ENCODE assay signal across 8 cellular contexts in genomic region chr13:27481766-27482165, GRCh38. TPM values are rescaled to one million over a fixed set of nuclear protein-coding genes. Genes with fewer than 3 reads are reported as not detected.
A peak's percentile ranks its signal among the peaks of the same experiment; 100 is the strongest.
DNase-seq lines count a peak whose midpoint lies in the region; ATAC-seq and TF ChIP-seq lines count a peak whose summit lies in the region.

No MANE protein-coding gene starts in this region.

- no peak overlapping the region for H3K18ac ChIP-seq in mesenchymal stem cell (ENCODE audit: low read depth in 1 of 2, low read length in 2 of 2)

- no peak for ATAC-seq in HG03460 (IDR thresholded peaks at IDR 0.05; ENCODE audit: unreplicated experiment)

- H4K8ac ChIP-seq in mesenchymal stem cell (ENCODE audit: low read length), result no peak overlapping the region

- no peak overlapping the region for H2BK120ac ChIP-seq in mesenchymal stem cell (ENCODE audit: low read depth, low read length)

- H3K9ac ChIP-seq in GM23248 (no peak overlapping the region), mesenchymal stem cell (ENCODE audit: low read length) (no peak overlapping the region)

- H2AFZ ChIP-seq in GM23248 (no peak overlapping the region), mesenchymal stem cell (ENCODE audit: low read depth, low read length) (no peak overlapping the region)

- H3K4me1 ChIP-seq in GM23248 (ENCODE audit: insufficient read depth) (peaks cover 9% of the 10 kb centered on the region; the same call in 1 of the 2 replicates), mesenchymal stem cell (ENCODE audit: control insufficient read depth, insufficient read depth, low read depth, low read length) (peaks cover 2% of the 10 kb centered on the region)

- no peaks in the 10 kb centered on the region for H3K36me3 ChIP-seq in GM23248 (ENCODE audit: low read depth)
- H3K36me3 ChIP-seq in mesenchymal stem cell (ENCODE audit: control insufficient read depth in 1 of 2, insufficient read depth in 2 of 2, low read depth in 1 of 2, low read length in 2 of 2), result no peaks in the 10 kb centered on the region

- H3K23ac ChIP-seq in mesenchymal stem cell (ENCODE audit: low read length in 2 of 2), result no peak overlapping the region

- H3K4me2 ChIP-seq in GM23248 (ENCODE audit: unreplicated experiment), result no peak overlapping the region
- H3K4me2 ChIP-seq in mesenchymal stem cell (ENCODE audit: low read length, poor library complexity, severe bottlenecking), result no peak overlapping the region

- no peak overlapping the region for H2BK5ac ChIP-seq in mesenchymal stem cell (ENCODE audit: low read depth, low read length, poor library complexity, severe bottlenecking)

- H3K4me3 ChIP-seq in GM23248, result no peak overlapping the region
- no peak overlapping the region for H3K4me3 ChIP-seq in cardiac fibroblast (replicated peaks in 1 of 2; ENCODE audit: low read depth in 2 of 2, low read length in 2 of 2)
- H3K4me3 ChIP-seq in mesenchymal stem cell (ENCODE audit: insufficient read depth in 1 of 2, low read depth in 1 of 2, low read length in 2 of 2), result no peak overlapping the region

- no peaks in the 10 kb centered on the region for H4K20me1 ChIP-seq in GM23248 (ENCODE audit: insufficient read depth)

- no peak overlapping the region for H2AK5ac ChIP-seq in mesenchymal stem cell (ENCODE audit: low read length, severe bottlenecking)

- peak overlapping the region; percentile 61 for H4K91ac ChIP-seq in mesenchymal stem cell (ENCODE audit: low read length)

- in situ Hi-C loops in GM23248 (cut with MboI), result no loop called here

- no peaks in the 10 kb centered on the region for H3K79me2 ChIP-seq in GM23248 (ENCODE audit: insufficient read depth)

- peak; percentile 31 to 33 for DNase-seq in AML-193 (lab: John Stamatoyannopoulos, UW)
- peak; percentile 32 for DNase-seq in GM23248
- peak; percentile 29 for DNase-seq in RKO (ENCODE audit: low spot score)
- peak; percentile 35 to 56 for DNase-seq in cardiac fibroblast (ENCODE audit: low read depth in 2 of 2)
- DNase-seq in mesenchymal stem cell, result peak; percentile 22
- DNase-seq in GF-D8 (lab: John Stamatoyannopoulos, UW), result no peak
- no peak for DNase-seq in amniotic stem cell (lab: John Stamatoyannopoulos, UW)

- H3K27ac ChIP-seq in GM23248, result no peak overlapping the region
- H3K27ac ChIP-seq in mesenchymal stem cell (ENCODE audit: low read length, poor library complexity, severe bottlenecking), result no peak overlapping the region

- H3K9me2 ChIP-seq in GM23248 (ENCODE audit: insufficient read depth), result no peaks in the 10 kb centered on the region

- H3K9me3 ChIP-seq in GM23248 (ENCODE audit: low read depth) (no peaks in the 10 kb centered on the region), mesenchymal stem cell (ENCODE audit: control insufficient read depth, low read length) (peaks cover 15% of the 10 kb centered on the region)

- no peak overlapping the region for H2BK12ac ChIP-seq in mesenchymal stem cell (ENCODE audit: low read length in 2 of 2)

- H3K4ac ChIP-seq in mesenchymal stem cell (ENCODE audit: low read depth in 1 of 2, low read length in 2 of 2), result no peak overlapping the region

- no peaks in the 10 kb centered on the region for H3K79me1 ChIP-seq in mesenchymal stem cell (replicated peaks; ENCODE audit: low read length, poor library complexity, severe bottlenecking)

- H3K27me3 ChIP-seq in GM23248 (replicated peaks; ENCODE audit: insufficient read depth) (no peaks in the 10 kb centered on the region), mesenchymal stem cell (ENCODE audit: control insufficient read depth in 1 of 2, insufficient read depth in 1 of 2, low read length in 2 of 2) (peaks cover 10 to 21% of the 10 kb centered on the region in 2 experiments)

- peaks cover 6% of the 10 kb centered on the region for H3F3A ChIP-seq in GM23248 (ENCODE audit: insufficient read depth)

- WGBS in GM23248 (ENCODE audit: low coverage in 1 of 2, low lambda C conversion rate in 2 of 2, missing lambda C conversion rate in 2 of 2), 2 experiments, result 22 to 23% methylated on average over 11 of the region's 11 CpGs
- 20% methylated on average over 11 of the region's 11 CpGs for WGBS in mesenchymal stem cell

- no peak overlapping the region for H2BK15ac ChIP-seq in mesenchymal stem cell (ENCODE audit: low read depth, poor library complexity, severe bottlenecking)

- no peak overlapping the region for H3K14ac ChIP-seq in mesenchymal stem cell (ENCODE audit: low read length in 2 of 2)

- TF ChIP-seq CTCF in cardiac fibroblast (IDR thresholded peaks at IDR 0.05; ENCODE audit: low read depth, low read length), result peak; percentile 89

RNA-seq across cellular contexts. Expression of gene MTIF3, which starts 31.4 kb away (rescaled TPM):
- 38.2 and 40.7 TPM in 2 replicates for total RNA-seq in GM23248 (2014; rRNA removed; shearing (Covaris generic))
- polyA plus RNA-seq in GM23248 (2016; fragmentation: Nextera tagmentation; extraction: Ambion mirVana), result 64.0 and 66.5 TPM in 2 replicates
- polyA plus RNA-seq in mesenchymal stem cell (2013, experiment 1 of 2), result 104 TPM
- polyA plus RNA-seq in mesenchymal stem cell (2013, experiment 2 of 2), result 101 TPM

RNA-seq across cellular contexts. Expression of gene GTF3A, which starts 57.3 kb away (rescaled TPM):
- 59.9 and 86.2 TPM in 2 replicates for total RNA-seq in GM23248 (2014; rRNA removed; shearing (Covaris generic))
- 163 TPM in 2 replicates for polyA plus RNA-seq in GM23248 (2016; fragmentation: Nextera tagmentation; extraction: Ambion mirVana)
- polyA plus RNA-seq in mesenchymal stem cell (2013, experiment 1 of 2), result 106 TPM
- polyA plus RNA-seq in mesenchymal stem cell (2013, experiment 2 of 2), result 107 TPM

Comparison
In these comparisons a context has a peak if more than half of its experiments do, and no peak if none do; other contexts are left out.
1. DNase-seq: peak in AML-193 (2 of 2), GM23248 (single experiment), RKO (single experiment), cardiac fibroblast (2 of 2) and mesenchymal stem cell (single experiment); none in GF-D8 (single experiment) and amniotic stem cell (single experiment).